Comparison of ENCODE assay signal across 15 cellular contexts in genomic region chr6:89385846-89386245, GRCh38.
"Had no signal": no experiment of that assay in that cellular context is flagged by ENCODE, and none has a peak within 500 bp of the region (broad histone marks: within the 10 kb centered on the region; RNA-seq: fewer than 3 reads in every experiment).

No MANE protein-coding gene starts in this region.

- H3K27me3 ChIP-seq: adrenal gland, heart left ventricle had no signal

- H3K4me3 ChIP-seq: adrenal gland, coronary artery, heart left ventricle had no signal

- H3K36me3 ChIP-seq: adrenal gland had no signal

- H3K27ac ChIP-seq: adrenal gland, coronary artery, parathyroid adenoma had no signal

- DNase-seq: activated B cell treated with CpG ODN at 0.5 μM for 24 hours; activated CD4-positive, alpha-beta T cell treated with anti-CD3 and anti-CD28 coated beads for 48 hours; activated CD8-positive, alpha-beta T cell treated with anti-CD3 and anti-CD28 coated beads for 36 hours; activated effector memory CD4-positive, alpha-beta T cell treated with Interleukin-2 at 50 U/mL for 16 hours; activated T-cell treated with anti-CD3 and anti-CD28 coated beads, Interleukin-2, amount 50 U/mL, for 4 hours; adrenal gland; central memory CD4-positive, alpha-beta T cell; effector CD4-positive, alpha-beta T cell; heart left ventricle; naive thymus-derived CD4-positive, alpha-beta T cell; retina; T-helper 2 cell had no signal

- ATAC-seq: activated CD8-positive, alpha-beta T cell treated with anti-CD3 and anti-CD28 coated beads for 36 hours; left lobe of liver; naive thymus-derived CD4-positive, alpha-beta T cell had no signal

- H3K4me1 ChIP-seq: adrenal gland, parathyroid adenoma had no signal

- H3K9me3 ChIP-seq: adrenal gland, heart left ventricle had no signal
